10 cellular contexts compared by ENCODE assay signal in the genomic region with DNA sequence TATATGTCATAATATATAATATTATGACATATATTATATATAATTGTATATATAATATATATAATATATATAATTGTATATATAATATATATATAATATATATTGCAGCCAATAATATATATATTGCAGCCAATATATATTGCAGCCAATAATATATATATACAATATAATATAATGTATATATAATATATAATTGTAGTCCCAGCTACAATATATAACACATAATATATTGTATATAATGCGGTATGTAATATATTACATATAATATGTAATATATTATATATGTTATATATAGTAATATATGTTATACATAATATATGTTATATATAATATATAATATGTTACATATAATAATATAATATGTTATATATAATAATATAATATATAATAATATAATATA. TPM values are rescaled to one million over a fixed set of nuclear protein-coding genes. Genes with fewer than 3 reads are reported as not detected.
"Had no signal": no experiment of that assay in that cellular context is flagged by ENCODE, and none has a peak within 500 bp of the region (broad histone marks: within the 10 kb centered on the region; RNA-seq: fewer than 3 reads in every experiment).

No MANE protein-coding gene starts in this region.

- ATAC-seq: GM23338, HCT116, K562 had no signal

- H3K27ac Mint-ChIP-seq: GM23338, H9 had no signal

- H3K4me3 Mint-ChIP-seq: GM23338, H9 had no signal

- DNase-seq: H9, IMR-90, KG1 had no signal

- FAIRE-seq: H1, H54, HTR-8/SVneo, K562 had no signal

- H3K4me3 ChIP-seq: GM23338, K562 had no signal

- H3K9me3 Mint-ChIP-seq: GM23338, H9 had no signal

RNA-seq across cellular contexts. Expression of gene FAM180B, which starts 27.8 kb away (rescaled TPM):
- total RNA-seq: GM23338, H1, HT-29, IMR-90 had no signal
- polyA plus RNA-seq: GM23338, IMR-90 had no signal
